ENCODE assay signal across 2 cellular contexts in the genomic region with DNA sequence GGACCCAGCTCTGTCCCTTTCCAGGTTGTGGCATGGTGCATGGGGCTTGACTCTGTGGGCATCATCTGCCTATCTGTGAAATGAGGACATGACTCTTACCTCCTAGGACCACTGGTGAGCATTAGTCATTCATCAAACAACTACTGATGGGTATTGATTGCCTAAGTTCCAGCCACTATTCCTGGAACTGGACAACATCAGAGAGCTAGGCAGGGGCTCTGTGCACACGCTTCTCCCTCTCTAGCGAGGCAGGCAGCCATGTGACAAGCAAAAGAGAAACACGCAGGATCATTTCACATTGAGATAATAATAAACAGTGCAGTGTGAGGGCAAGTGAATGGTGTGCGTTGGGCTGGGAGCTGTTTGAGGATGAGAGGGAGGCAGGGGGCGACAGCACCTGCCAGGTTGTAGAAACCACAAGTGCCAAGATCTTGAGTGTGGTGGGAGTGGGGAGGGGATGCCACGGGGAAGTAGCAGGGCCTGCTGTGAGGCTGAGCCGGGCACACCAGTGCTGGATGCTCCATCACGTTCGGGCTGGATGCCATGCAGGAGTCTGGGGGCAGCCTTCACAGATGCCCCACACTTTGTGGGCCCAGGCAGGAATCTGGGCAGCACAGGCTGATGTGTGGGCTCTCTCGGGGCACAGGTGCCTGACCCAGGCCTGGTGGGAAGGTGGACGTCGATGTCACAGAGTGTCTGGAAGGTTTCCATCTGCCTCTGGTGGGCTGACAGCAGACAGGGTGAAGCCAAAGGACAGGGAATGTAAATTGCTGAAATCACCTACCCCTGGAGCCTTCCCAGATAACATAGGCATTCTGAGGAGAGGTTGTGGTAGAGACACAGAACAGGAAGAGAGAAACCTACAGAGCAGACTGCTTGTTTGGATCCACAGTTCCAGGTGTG.
A peak's percentile ranks its signal among the peaks of the same experiment; 100 is the strongest.
TF ChIP-seq lines count a peak whose summit lies in the region.

No MANE protein-coding gene starts in this region.

TF ChIP-seq in WTC11, 78 proteins besides CTCF, POLR2A, EP300 and RAD21:
- TF ChIP-seq, protein P1, sequence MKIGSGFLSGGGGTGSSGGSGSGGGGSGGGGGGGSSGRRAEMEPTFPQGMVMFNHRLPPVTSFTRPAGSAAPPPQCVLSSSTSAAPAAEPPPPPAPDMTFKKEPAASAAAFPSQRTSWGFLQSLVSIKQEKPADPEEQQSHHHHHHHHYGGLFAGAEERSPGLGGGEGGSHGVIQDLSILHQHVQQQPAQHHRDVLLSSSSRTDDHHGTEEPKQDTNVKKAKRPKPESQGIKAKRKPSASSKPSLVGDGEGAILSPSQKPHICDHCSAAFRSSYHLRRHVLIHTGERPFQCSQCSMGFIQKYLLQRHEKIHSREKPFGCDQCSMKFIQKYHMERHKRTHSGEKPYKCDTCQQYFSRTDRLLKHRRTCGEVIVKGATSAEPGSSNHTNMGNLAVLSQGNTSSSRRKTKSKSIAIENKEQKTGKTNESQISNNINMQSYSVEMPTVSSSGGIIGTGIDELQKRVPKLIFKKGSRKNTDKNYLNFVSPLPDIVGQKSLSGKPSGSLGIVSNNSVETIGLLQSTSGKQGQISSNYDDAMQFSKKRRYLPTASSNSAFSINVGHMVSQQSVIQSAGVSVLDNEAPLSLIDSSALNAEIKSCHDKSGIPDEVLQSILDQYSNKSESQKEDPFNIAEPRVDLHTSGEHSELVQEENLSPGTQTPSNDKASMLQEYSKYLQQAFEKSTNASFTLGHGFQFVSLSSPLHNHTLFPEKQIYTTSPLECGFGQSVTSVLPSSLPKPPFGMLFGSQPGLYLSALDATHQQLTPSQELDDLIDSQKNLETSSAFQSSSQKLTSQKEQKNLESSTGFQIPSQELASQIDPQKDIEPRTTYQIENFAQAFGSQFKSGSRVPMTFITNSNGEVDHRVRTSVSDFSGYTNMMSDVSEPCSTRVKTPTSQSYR (CRISPR knock-in tag; IDR thresholded peaks at IDR 0.05) = no peak
- peak; percentile 45; the same call in 1 of the 2 replicates for TF ChIP-seq GABPB1 (CRISPR knock-in tag; IDR thresholded peaks at IDR 0.05)
- no peak for TF ChIP-seq NFYB (CRISPR knock-in tag; conservative IDR thresholded peaks at IDR 0.05; ENCODE audit: low read depth)
- no peak for TF ChIP-seq ZNF396 (CRISPR knock-in tag; IDR thresholded peaks at IDR 0.05; ENCODE audit: borderline replicate concordance)

TF ChIP-seq in GM23338, 12 proteins besides CTCF, POLR2A, EP300 and RAD21 (continued from another document):
- TF ChIP-seq, protein P2, sequence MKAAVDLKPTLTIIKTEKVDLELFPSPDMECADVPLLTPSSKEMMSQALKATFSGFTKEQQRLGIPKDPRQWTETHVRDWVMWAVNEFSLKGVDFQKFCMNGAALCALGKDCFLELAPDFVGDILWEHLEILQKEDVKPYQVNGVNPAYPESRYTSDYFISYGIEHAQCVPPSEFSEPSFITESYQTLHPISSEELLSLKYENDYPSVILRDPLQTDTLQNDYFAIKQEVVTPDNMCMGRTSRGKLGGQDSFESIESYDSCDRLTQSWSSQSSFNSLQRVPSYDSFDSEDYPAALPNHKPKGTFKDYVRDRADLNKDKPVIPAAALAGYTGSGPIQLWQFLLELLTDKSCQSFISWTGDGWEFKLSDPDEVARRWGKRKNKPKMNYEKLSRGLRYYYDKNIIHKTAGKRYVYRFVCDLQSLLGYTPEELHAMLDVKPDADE (IDR thresholded peaks at IDR 0.05) = no peak
- TF ChIP-seq POLR2AphosphoS5 (IDR thresholded peaks at IDR 0.05; ENCODE audit: low read depth) (no peak), STAT1 (IDR thresholded peaks at IDR 0.05; ENCODE audit: unreplicated experiment) (no peak), ZNF331 (CRISPR knock-in tag; IDR thresholded peaks at IDR 0.05; ENCODE audit: low read depth) (no peak), EZH2phosphoT487 (IDR thresholded peaks at IDR 0.05; ENCODE audit: unreplicated experiment) (no peak), EZH2 (IDR thresholded peaks at IDR 0.05; ENCODE audit: low read depth, unreplicated experiment) (no peak)
- TF ChIP-seq, protein P3, sequence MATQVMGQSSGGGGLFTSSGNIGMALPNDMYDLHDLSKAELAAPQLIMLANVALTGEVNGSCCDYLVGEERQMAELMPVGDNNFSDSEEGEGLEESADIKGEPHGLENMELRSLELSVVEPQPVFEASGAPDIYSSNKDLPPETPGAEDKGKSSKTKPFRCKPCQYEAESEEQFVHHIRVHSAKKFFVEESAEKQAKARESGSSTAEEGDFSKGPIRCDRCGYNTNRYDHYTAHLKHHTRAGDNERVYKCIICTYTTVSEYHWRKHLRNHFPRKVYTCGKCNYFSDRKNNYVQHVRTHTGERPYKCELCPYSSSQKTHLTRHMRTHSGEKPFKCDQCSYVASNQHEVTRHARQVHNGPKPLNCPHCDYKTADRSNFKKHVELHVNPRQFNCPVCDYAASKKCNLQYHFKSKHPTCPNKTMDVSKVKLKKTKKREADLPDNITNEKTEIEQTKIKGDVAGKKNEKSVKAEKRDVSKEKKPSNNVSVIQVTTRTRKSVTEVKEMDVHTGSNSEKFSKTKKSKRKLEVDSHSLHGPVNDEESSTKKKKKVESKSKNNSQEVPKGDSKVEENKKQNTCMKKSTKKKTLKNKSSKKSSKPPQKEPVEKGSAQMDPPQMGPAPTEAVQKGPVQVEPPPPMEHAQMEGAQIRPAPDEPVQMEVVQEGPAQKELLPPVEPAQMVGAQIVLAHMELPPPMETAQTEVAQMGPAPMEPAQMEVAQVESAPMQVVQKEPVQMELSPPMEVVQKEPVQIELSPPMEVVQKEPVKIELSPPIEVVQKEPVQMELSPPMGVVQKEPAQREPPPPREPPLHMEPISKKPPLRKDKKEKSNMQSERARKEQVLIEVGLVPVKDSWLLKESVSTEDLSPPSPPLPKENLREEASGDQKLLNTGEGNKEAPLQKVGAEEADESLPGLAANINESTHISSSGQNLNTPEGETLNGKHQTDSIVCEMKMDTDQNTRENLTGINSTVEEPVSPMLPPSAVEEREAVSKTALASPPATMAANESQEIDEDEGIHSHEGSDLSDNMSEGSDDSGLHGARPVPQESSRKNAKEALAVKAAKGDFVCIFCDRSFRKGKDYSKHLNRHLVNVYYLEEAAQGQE (IDR thresholded peaks at IDR 0.05; ENCODE audit: unreplicated experiment) = no peak
